In genomic region chr14:50260511-50260910, GRCh38 we compare ENCODE assay signal across 8 cellular contexts. TPM values are rescaled to one million over a fixed set of nuclear protein-coding genes. Genes with fewer than 3 reads are reported as not detected.
DNase-seq lines count a peak whose midpoint lies in the region; ATAC-seq and TF ChIP-seq lines count a peak whose summit lies in the region.

No MANE protein-coding gene starts in this region.

- H3K9me3 ChIP-seq in CD4-positive, CD25-positive, alpha-beta regulatory T cell (ENCODE audit: control insufficient read depth in 2 of 2, low read length in 2 of 2): no peaks in the 10 kb centered on the region

- peak; percentile 47 to 67 for ATAC-seq in CD4-positive, CD25-positive, alpha-beta regulatory T cell (ENCODE audit: low read depth in 2 of 2)
- ATAC-seq in activated CD4-positive, CD25-positive, alpha-beta regulatory T cell treated with anti-CD3 and anti-CD28 coated beads, Interleukin-2, amount 50 U/mL, for 24 hours: no peak
- no peak for ATAC-seq in GM21447 (IDR thresholded peaks at IDR 0.05; ENCODE audit: unreplicated experiment)

- no peak overlapping the region for H3K27ac Mint-ChIP-seq in CD4-positive, CD25-positive, alpha-beta regulatory T cell
- H3K27ac Mint-ChIP-seq in neural crest cell (ENCODE audit: unreplicated experiment): no peak overlapping the region

- H3K9me3 Mint-ChIP-seq in CD4-positive, CD25-positive, alpha-beta regulatory T cell: no peaks in the 10 kb centered on the region
- no peaks in the 10 kb centered on the region for H3K9me3 Mint-ChIP-seq in neural crest cell

- TF ChIP-seq CTCF in GM13976 (IDR thresholded peaks at IDR 0.05; ENCODE audit: borderline replicate concordance, control extremely low read depth, extremely low read depth, insufficient read depth, missing control alignments) (peak; percentile 44), neural crest cell (conservative IDR thresholded peaks at IDR 0.05) (peak; percentile 59)

- peaks cover 0 to 8% (median 2%) of the 10 kb centered on the region in 4 donors for H3K4me1 Mint-ChIP-seq in CD4-positive, CD25-positive, alpha-beta regulatory T cell
- no peaks in the 10 kb centered on the region for H3K4me1 Mint-ChIP-seq in neural crest cell

- H3K27me3 ChIP-seq in CD4-positive, CD25-positive, alpha-beta regulatory T cell (ENCODE audit: control insufficient read depth, insufficient read depth, low read length): no peaks in the 10 kb centered on the region

- H3K4me1 ChIP-seq in CD4-positive, CD25-positive, alpha-beta regulatory T cell (ENCODE audit: control insufficient read depth, insufficient read depth, low read length, poor library complexity, severe bottlenecking): no peaks in the 10 kb centered on the region

- in situ Hi-C loops in GM13976 (cut with MboI; ENCODE audit: low sequenced_read_pairs, unreplicated experiment): no loop called here

- DNase-seq in CD4-positive, CD25-positive, alpha-beta regulatory T cell: peak in 2 of 3 donors; percentile 38 to 60
- DNase-seq in GM13976 (ENCODE audit: low spot score) (peak; percentile 24), OCI-M1 (lab: John Stamatoyannopoulos, UW) (peak; percentile 66), epidermal melanocyte (ENCODE audit: insufficient read length, low spot score) (peak; percentile 27), neural crest cell (ENCODE audit: low read depth, low spot score) (no peak), NCI-H1930 (lab: John Stamatoyannopoulos, UW) (no peak)

- H3K27ac ChIP-seq in CD4-positive, CD25-positive, alpha-beta regulatory T cell (ENCODE audit: insufficient read depth, low read length, poor library complexity, severe bottlenecking): no peak overlapping the region

- no peak overlapping the region for H3K4me3 ChIP-seq in CD4-positive, CD25-positive, alpha-beta regulatory T cell (ENCODE audit: low read depth, low read length)

- no peaks in the 10 kb centered on the region for H3K36me3 ChIP-seq in CD4-positive, CD25-positive, alpha-beta regulatory T cell (ENCODE audit: control insufficient read depth, insufficient read depth, low read length)

- no peaks in the 10 kb centered on the region for H3K27me3 Mint-ChIP-seq in CD4-positive, CD25-positive, alpha-beta regulatory T cell
- no peaks in the 10 kb centered on the region for H3K27me3 Mint-ChIP-seq in neural crest cell (ENCODE audit: low read depth)

- no peak overlapping the region for H3K4me3 Mint-ChIP-seq in CD4-positive, CD25-positive, alpha-beta regulatory T cell
- H3K4me3 Mint-ChIP-seq in neural crest cell: no peak overlapping the region

- H3K36me3 Mint-ChIP-seq in CD4-positive, CD25-positive, alpha-beta regulatory T cell: peaks cover 13% of the 10 kb centered on the region
- H3K36me3 Mint-ChIP-seq in neural crest cell (ENCODE audit: low read depth): no peaks in the 10 kb centered on the region

RNA-seq across cellular contexts. Expression of gene SOS2, which starts 29.1 kb away (rescaled TPM):
- 13.2 TPM for total RNA-seq in CD4-positive, CD25-positive, alpha-beta regulatory T cell
- 1 to 10 TPM; 3.6 to 5.5 (median 4.8) TPM for polyA plus RNA-seq in CD4-positive, CD25-positive, alpha-beta regulatory T cell
- 25.9 and 26.3 TPM in 2 replicates for total RNA-seq in neural crest cell

RNA-seq across cellular contexts. Expression of gene L2HGDH, which starts 51.5 kb away (rescaled TPM):
- total RNA-seq in CD4-positive, CD25-positive, alpha-beta regulatory T cell: 3.5 TPM
- polyA plus RNA-seq in CD4-positive, CD25-positive, alpha-beta regulatory T cell: 1 to 10 TPM; 2.2 to 3.7 (median 3.1) TPM
- 14.6 and 16.8 TPM in 2 replicates for total RNA-seq in neural crest cell

RNA-seq across cellular contexts. Expression of gene DMAC2L, which starts 51.6 kb away (rescaled TPM):
- total RNA-seq in CD4-positive, CD25-positive, alpha-beta regulatory T cell: 16.7 TPM
- polyA plus RNA-seq in CD4-positive, CD25-positive, alpha-beta regulatory T cell: 10 to 100 TPM; 12.6 to 26.8 (median 16.2) TPM
- total RNA-seq in neural crest cell: 18.8 and 19.1 TPM in 2 replicates

Comparison
In these comparisons a context has a peak if more than half of its experiments do, and no peak if none do; other contexts are left out.
1. ATAC-seq: peak in CD4-positive, CD25-positive, alpha-beta regulatory T cell (2 of 2); none in activated CD4-positive, CD25-positive, alpha-beta regulatory T cell treated with anti-CD3 and anti-CD28 coated beads, Interleukin-2, amount 50 U/mL, for 24 hours (0 of 2) and GM21447 (single experiment).
2. DNase-seq: peak in CD4-positive, CD25-positive, alpha-beta regulatory T cell (2 of 3), GM13976 (single experiment), OCI-M1 (single experiment) and epidermal melanocyte (single experiment); none in neural crest cell (single experiment) and NCI-H1930 (0 of 2).